22 cellular contexts compared by ENCODE assay signal in genomic region chr6:148743476-148743875, GRCh38.
"Had no signal": no experiment of that assay in that cellular context is flagged by ENCODE, and none has a peak within 500 bp of the region (broad histone marks: within the 10 kb centered on the region; RNA-seq: fewer than 3 reads in every experiment).

No MANE protein-coding gene starts in this region.

- H3K36me3 Mint-ChIP-seq: activated naive CD8-positive, alpha-beta T cell; immature natural killer cell had no signal

- FAIRE-seq: urothelium cell line had no signal

- H3K27me3 ChIP-seq: foreskin keratinocyte, hepatocyte, tibial artery had no signal

- H3K4me3 Mint-ChIP-seq: activated naive CD8-positive, alpha-beta T cell; activated T-cell treated with anti-CD3 and anti-CD28 coated beads, Interleukin-2, amount 50 U/mL, for 24 hours; immature natural killer cell had no signal

- H3K9me3 Mint-ChIP-seq: activated T-cell treated with anti-CD3 and anti-CD28 coated beads, Interleukin-2, amount 50 U/mL, for 24 hours; activated T-helper 2 cell treated with anti-CD3 and anti-CD28 coated beads, Interferon-gamma antibody, Interleukin-2, Interleukin-4, amounts not matched to agents 10 μg/mL and 5 μg/mL and 100 μg/mL, durations not matched to agents 14 hours and 24 hours and 36 hours; immature natural killer cell had no signal

- ATAC-seq: foreskin keratinocyte had no signal

- H3K79me2 ChIP-seq: hepatocyte had no signal

- H3K4me3 ChIP-seq: hepatocyte, left ventricle myocardium inferior, prostate gland, spleen, tibial artery had no signal

- H3K36me3 ChIP-seq: left ventricle myocardium inferior, prostate gland, spleen, tibial artery had no signal

- H2AFZ ChIP-seq: hepatocyte had no signal

- H3K4me2 ChIP-seq: hepatocyte had no signal

- H3K27ac Mint-ChIP-seq: activated naive CD8-positive, alpha-beta T cell; activated T-cell treated with anti-CD3 and anti-CD28 coated beads, Interleukin-2, amount 50 U/mL, for 24 hours; activated T-helper 2 cell treated with anti-CD3 and anti-CD28 coated beads, Interferon-gamma antibody, Interleukin-2, Interleukin-4, amounts not matched to agents 10 μg/mL and 5 μg/mL and 100 μg/mL, durations not matched to agents 14 hours and 24 hours and 36 hours; immature natural killer cell had no signal

- H3K9me3 ChIP-seq: left ventricle myocardium inferior, prostate gland, spleen, tibial artery had no signal

- H3K27ac ChIP-seq: foreskin keratinocyte, hepatocyte, left ventricle myocardium inferior, prostate gland, spleen, tibial artery had no signal

- H3K4me1 ChIP-seq: foreskin keratinocyte, prostate gland had no signal

- DNase-seq: activated CD4-positive, alpha-beta T cell treated with anti-CD3 and anti-CD28 coated beads for 1 hour; activated CD4-positive, alpha-beta T cell treated with anti-CD3 and anti-CD28 coated beads, Interleukin-2, amount 50 U/mL, for 4 hours; activated CD8-positive, alpha-beta memory T cell treated with anti-CD3 and anti-CD28 coated beads for 24 hours; activated CD8-positive, alpha-beta memory T cell treated with anti-CD3 and anti-CD28 coated beads, Interleukin-2, amount 50 U/mL, for 4 hours; activated naive CD4-positive, alpha-beta T cell; activated T-cell treated with anti-CD3 and anti-CD28 coated beads, Interleukin-2, amount 50 U/mL, for 24 hours; effector CD4-positive, alpha-beta T cell; foreskin keratinocyte; immature natural killer cell; left ventricle myocardium inferior; midbrain; spleen; stimulated activated CD4-positive, alpha-beta T cell treated with anti-CD3 and anti-CD28 coated beads, Interleukin-4, amount 100 ng/mL, for 1 hour; stimulated activated naive CD4-positive, alpha-beta T cell treated with Interleukin-2 at 50 U/mL for 16 hours; T-helper 1 cell; T-helper 9 cell; tibial artery had no signal
